8 cellular contexts compared by ENCODE assay signal in the genomic region with DNA sequence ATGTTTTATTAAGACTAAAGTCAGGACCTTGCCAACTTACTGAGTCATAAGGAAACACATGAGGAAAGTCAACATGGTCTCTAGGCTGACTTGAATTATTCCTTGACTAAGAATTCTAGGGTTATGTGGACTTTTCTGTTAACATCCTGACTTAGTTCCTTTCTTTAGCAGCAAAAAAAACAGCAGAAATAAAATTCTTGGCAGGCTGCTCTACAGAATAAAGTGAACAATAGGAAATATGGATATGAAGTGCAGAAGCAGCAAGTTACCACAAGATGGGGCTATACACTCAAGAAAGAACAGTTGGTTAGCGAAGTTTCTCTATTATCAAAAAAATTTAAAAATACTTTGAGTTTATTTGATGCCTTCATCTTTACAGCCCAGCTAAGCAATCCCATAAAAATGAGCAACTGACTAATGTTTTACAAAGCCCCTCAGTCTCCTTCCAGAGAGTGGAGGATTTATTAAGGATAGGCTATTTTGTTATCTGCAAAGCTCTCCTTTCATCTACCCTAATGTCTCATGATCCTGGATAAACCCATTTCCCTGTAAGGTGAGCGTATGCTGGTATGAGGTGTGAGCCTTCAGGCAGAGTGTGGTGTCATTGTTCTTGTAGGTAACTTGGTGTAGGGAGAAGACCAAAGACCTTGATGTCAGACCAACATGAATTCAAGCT. TPM values are rescaled to one million over a fixed set of nuclear protein-coding genes. Genes with fewer than 3 reads are reported as not detected.
DNase-seq lines count a peak whose midpoint lies in the region; ATAC-seq, FAIRE-seq and TF ChIP-seq lines count a peak whose summit lies in the region.

No MANE protein-coding gene starts in this region.

- H3K36me3 ChIP-seq in CD4-positive, CD25-positive, alpha-beta regulatory T cell (ENCODE audit: control insufficient read depth, insufficient read depth, low read length) = no peaks in the 10 kb centered on the region
- H3K36me3 ChIP-seq in tibial nerve = no peaks in the 10 kb centered on the region

- no peaks in the 10 kb centered on the region for H3K4me1 ChIP-seq in CD4-positive, CD25-positive, alpha-beta regulatory T cell (ENCODE audit: control insufficient read depth, insufficient read depth, low read length, poor library complexity, severe bottlenecking)
- peaks cover 0 to 11% (median 0%) of the 10 kb centered on the region in 4 donors for H3K4me1 ChIP-seq in tibial nerve

- in situ Hi-C loops in astrocyte of the spinal cord (cut with HindIII; ENCODE audit: low sequenced_read_pairs) = no loop called here

- no peak overlapping the region for H3K27ac ChIP-seq in CD4-positive, CD25-positive, alpha-beta regulatory T cell (ENCODE audit: insufficient read depth, low read length, poor library complexity, severe bottlenecking)
- H3K27ac ChIP-seq in tibial nerve = no peak overlapping the region

- peaks cover under 1% of the 10 kb centered on the region for H3K27me3 Mint-ChIP-seq in CD4-positive, CD25-positive, alpha-beta regulatory T cell

- no peaks in the 10 kb centered on the region for H3K27me3 ChIP-seq in CD4-positive, CD25-positive, alpha-beta regulatory T cell (ENCODE audit: control insufficient read depth, insufficient read depth, low read length)
- H3K27me3 ChIP-seq in tibial nerve = no peaks in the 10 kb centered on the region

- H3K36me3 Mint-ChIP-seq in CD4-positive, CD25-positive, alpha-beta regulatory T cell = peaks cover 4% of the 10 kb centered on the region

- no peaks in the 10 kb centered on the region for H3K9me3 ChIP-seq in CD4-positive, CD25-positive, alpha-beta regulatory T cell (ENCODE audit: control insufficient read depth in 2 of 2, low read length in 2 of 2)
- H3K9me3 ChIP-seq in tibial nerve = no peaks in the 10 kb centered on the region

- peaks cover 0 to 2% (median 0%) of the 10 kb centered on the region in 7 donors for H3K9me3 Mint-ChIP-seq in CD4-positive, CD25-positive, alpha-beta regulatory T cell

- FAIRE-seq in islet of Langerhans (lab: Jason Lieb, UNC) = peak; percentile 100

- TF ChIP-seq POLR2A in tibial nerve (IDR thresholded peaks at IDR 0.05) = no peak

- H3K27ac Mint-ChIP-seq in CD4-positive, CD25-positive, alpha-beta regulatory T cell = no peak overlapping the region

- H3K4me3 Mint-ChIP-seq in CD4-positive, CD25-positive, alpha-beta regulatory T cell = no peak overlapping the region

- WGBS in tibial nerve, 2 donors = 30 to 38% methylated on average over 2 of the region's 2 CpGs

- TF ChIP-seq CTCF in GM20000 (IDR thresholded peaks at IDR 0.05; ENCODE audit: extremely low read depth, missing control alignments) (peak; percentile 60), astrocyte of the spinal cord (IDR thresholded peaks at IDR 0.05; ENCODE audit: low read depth, low read length) (peak; percentile 74), tibial nerve (IDR thresholded peaks at IDR 0.05) (peak; percentile 81 to 85 (median 83))

- peak in 1 of 2 donors; percentile 59 for ATAC-seq in CD4-positive, CD25-positive, alpha-beta regulatory T cell (ENCODE audit: low read depth in 2 of 2)
- ATAC-seq in HG03432 (IDR thresholded peaks at IDR 0.05; ENCODE audit: unreplicated experiment) (no peak), GM18907 (IDR thresholded peaks at IDR 0.05; ENCODE audit: unreplicated experiment) (no peak)

- peak in 2 of 3 donors; percentile 59 to 63 for DNase-seq in CD4-positive, CD25-positive, alpha-beta regulatory T cell
- DNase-seq in GM20000 (ENCODE audit: low spot score) (peak; percentile 65), NCI-H2171 treated with DMSO at 0.1 percent for 48 hours (lab: John Stamatoyannopoulos, UW) (peak; percentile 68), astrocyte of the spinal cord (ENCODE audit: low read depth, low spot score) (peak; percentile 82), tibial nerve (ENCODE audit: low spot score in 2 of 2) (peak in 1 of 2 donors; percentile 22)

- H3K4me3 ChIP-seq in CD4-positive, CD25-positive, alpha-beta regulatory T cell (ENCODE audit: low read depth, low read length) = no peak overlapping the region
- no peak overlapping the region for H3K4me3 ChIP-seq in astrocyte of the spinal cord (ENCODE audit: low read depth, low read length)
- H3K4me3 ChIP-seq in tibial nerve = no peak overlapping the region

- H3K4me1 Mint-ChIP-seq in CD4-positive, CD25-positive, alpha-beta regulatory T cell = peaks cover 0 to 4% (median 2%) of the 10 kb centered on the region in 4 donors

- no peak for TF ChIP-seq EP300 in tibial nerve (IDR thresholded peaks at IDR 0.05)

RNA-seq across cellular contexts. Expression of gene MCCC1, which starts 23.1 kb away (rescaled TPM):
- 23.4 TPM for total RNA-seq in CD4-positive, CD25-positive, alpha-beta regulatory T cell
- polyA plus RNA-seq in CD4-positive, CD25-positive, alpha-beta regulatory T cell = 10 to 100 TPM; 22.1 to 27.7 (median 23.7) TPM
- 10 to 100 TPM; 39.9 to 61.2 (median 48.1) TPM for total RNA-seq in tibial nerve

RNA-seq across cellular contexts. Expression of gene LAMP3, which starts 40.1 kb away (rescaled TPM):
- 3.7 TPM for total RNA-seq in CD4-positive, CD25-positive, alpha-beta regulatory T cell
- polyA plus RNA-seq in CD4-positive, CD25-positive, alpha-beta regulatory T cell = 1 to 10 TPM; 2.7 to 6.5 (median 5.7) TPM
- not detected for total RNA-seq in tibial nerve
